In the genomic region with DNA sequence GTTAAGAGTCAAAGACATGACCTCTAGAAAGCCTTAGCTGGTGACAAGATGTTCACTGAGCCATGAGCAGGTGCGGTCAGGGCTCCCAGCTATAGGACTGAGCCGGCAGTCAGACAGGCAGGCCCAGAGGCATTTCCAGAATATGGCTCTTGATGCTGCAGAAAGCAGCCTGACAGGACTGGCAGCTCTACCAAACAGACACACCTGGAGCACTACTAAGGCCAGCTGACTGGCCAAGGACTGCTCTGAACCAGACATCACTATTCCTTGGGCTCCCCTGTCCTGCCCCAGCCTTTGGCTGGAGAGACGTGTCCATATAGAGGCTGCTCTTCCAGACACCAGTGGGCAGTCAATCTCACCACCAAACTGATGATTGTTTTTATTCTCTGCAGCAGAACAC, we compare ENCODE assay signal across 25 cellular contexts.
DNase-seq lines count a peak whose midpoint lies in the region; ATAC-seq and TF ChIP-seq lines count a peak whose summit lies in the region.
"Had no signal": no experiment of that assay in that cellular context is flagged by ENCODE, and none has a peak within 500 bp of the region (broad histone marks: within the 10 kb centered on the region; RNA-seq: fewer than 3 reads in every experiment).

No MANE protein-coding gene starts in this region.

- H3K27me3 Mint-ChIP-seq in nephron progenitor cell (ENCODE audit: low read depth, poor library complexity), result peaks cover 4% of the 10 kb centered on the region
- H3K27me3 Mint-ChIP-seq in stimulated activated memory B cell treated with anti-CD40 and anti-IgM and Interleukin-4, amounts not matched to agents 10 μg/mL and 1 μg/mL and 100 μg/mL, for 72 hours, result no peaks in the 10 kb centered on the region
- H3K27me3 Mint-ChIP-seq: CD4-positive, alpha-beta T cell had no signal

- H3K9me3 Mint-ChIP-seq in nephron progenitor cell, result no peaks in the 10 kb centered on the region
- H3K9me3 Mint-ChIP-seq in stimulated activated memory B cell treated with anti-CD40 and anti-IgM and Interleukin-4, amounts not matched to agents 10 μg/mL and 1 μg/mL and 100 μg/mL, for 72 hours, result no peaks in the 10 kb centered on the region
- H3K9me3 Mint-ChIP-seq: CD4-positive, alpha-beta T cell had no signal

- H3K36me3 Mint-ChIP-seq in nephron progenitor cell (ENCODE audit: low read depth), result peaks cover 7% of the 10 kb centered on the region
- peaks cover 26% of the 10 kb centered on the region for H3K36me3 Mint-ChIP-seq in stimulated activated memory B cell treated with anti-CD40 and anti-IgM and Interleukin-4, amounts not matched to agents 10 μg/mL and 1 μg/mL and 100 μg/mL, for 72 hours

- peak; percentile 27 for ATAC-seq in stimulated activated memory B cell treated with anti-CD40 and anti-IgM and Interleukin-4, amounts not matched to agents 10 μg/mL and 1 μg/mL and 100 μg/mL, for 72 hours

- no peak for TF ChIP-seq CTCF in VCaP (conservative IDR thresholded peaks at IDR 0.05)
- no peak for TF ChIP-seq CTCF in nephron progenitor cell (IDR thresholded peaks at IDR 0.05)
- no peak for TF ChIP-seq CTCF in dorsolateral prefrontal cortex (IDR thresholded peaks at IDR 0.05 in 54 of 56, conservative IDR thresholded peaks at IDR 0.05 in 2 of 56; ENCODE audit: low read depth in 1 of 56, partially characterized antibody in 56 of 56)

- peak overlapping the region; percentile 92 for H3K27ac Mint-ChIP-seq in nephron progenitor cell
- no peak overlapping the region for H3K27ac Mint-ChIP-seq in stimulated activated memory B cell treated with anti-CD40 and anti-IgM and Interleukin-4, amounts not matched to agents 10 μg/mL and 1 μg/mL and 100 μg/mL, for 72 hours
- H3K27ac Mint-ChIP-seq: CD4-positive, alpha-beta T cell had no signal

- no peak overlapping the region for H3K4me3 Mint-ChIP-seq in nephron progenitor cell
- no peak overlapping the region for H3K4me3 Mint-ChIP-seq in stimulated activated memory B cell treated with anti-CD40 and anti-IgM and Interleukin-4, amounts not matched to agents 10 μg/mL and 1 μg/mL and 100 μg/mL, for 72 hours
- H3K4me3 Mint-ChIP-seq: CD4-positive, alpha-beta T cell had no signal

- H3K4me1 Mint-ChIP-seq in nephron progenitor cell, result no peaks in the 10 kb centered on the region
- H3K4me1 Mint-ChIP-seq in stimulated activated memory B cell treated with anti-CD40 and anti-IgM and Interleukin-4, amounts not matched to agents 10 μg/mL and 1 μg/mL and 100 μg/mL, for 72 hours, result no peaks in the 10 kb centered on the region

- no peak overlapping the region for H3K4me3 ChIP-seq in dorsolateral prefrontal cortex
- H3K4me3 ChIP-seq: BLaER1, SK-N-MC had no signal

- H3K27ac ChIP-seq in VCaP, result peak overlapping the region; percentile 26
- H3K27ac ChIP-seq in dorsolateral prefrontal cortex, result no peak overlapping the region
- H3K27ac ChIP-seq: 22Rv1, BLaER1, KMS-11, SK-N-MC had no signal

- intact Hi-C loops in dorsolateral prefrontal cortex (cut with DNase I), result no loop called here

- peak; percentile 13 for DNase-seq in SIG-M5 treated with dmso at 0.1 percent for 504 hours (lab: John Stamatoyannopoulos, UW; ENCODE audit: unreplicated experiment)
- no peak for DNase-seq in SIG-M5 (lab: John Stamatoyannopoulos, UW)
- DNase-seq in nephron progenitor cell, result no peak
- DNase-seq in NCI-H345 treated with DMSO at 0.1 percent for 48 hours (lab: John Stamatoyannopoulos, UW; ENCODE audit: unreplicated experiment), result no peak
- no peak for DNase-seq in NCI-H2227 treated with DMSO at 0.1 percent for 48 hours (lab: John Stamatoyannopoulos, UW)
- no peak for DNase-seq in dorsolateral prefrontal cortex
- DNase-seq: ACHN; CD4-positive, alpha-beta T cell; COR-L47; DMS79; H7; NCI-H1105; NCI-H146; NCI-H2029; NCI-H2171; NCI-H446 treated with DMSO at 0.1 percent for 48 hours; NCI-H526 treated with DMSO at 0.1 percent for 48 hours; OCI-M1; Right ventricle myocardium superior had no signal

- no peaks in the 10 kb centered on the region for H3K27me3 ChIP-seq in dorsolateral prefrontal cortex
- H3K27me3 ChIP-seq: BLaER1 had no signal
